In the genomic region with DNA sequence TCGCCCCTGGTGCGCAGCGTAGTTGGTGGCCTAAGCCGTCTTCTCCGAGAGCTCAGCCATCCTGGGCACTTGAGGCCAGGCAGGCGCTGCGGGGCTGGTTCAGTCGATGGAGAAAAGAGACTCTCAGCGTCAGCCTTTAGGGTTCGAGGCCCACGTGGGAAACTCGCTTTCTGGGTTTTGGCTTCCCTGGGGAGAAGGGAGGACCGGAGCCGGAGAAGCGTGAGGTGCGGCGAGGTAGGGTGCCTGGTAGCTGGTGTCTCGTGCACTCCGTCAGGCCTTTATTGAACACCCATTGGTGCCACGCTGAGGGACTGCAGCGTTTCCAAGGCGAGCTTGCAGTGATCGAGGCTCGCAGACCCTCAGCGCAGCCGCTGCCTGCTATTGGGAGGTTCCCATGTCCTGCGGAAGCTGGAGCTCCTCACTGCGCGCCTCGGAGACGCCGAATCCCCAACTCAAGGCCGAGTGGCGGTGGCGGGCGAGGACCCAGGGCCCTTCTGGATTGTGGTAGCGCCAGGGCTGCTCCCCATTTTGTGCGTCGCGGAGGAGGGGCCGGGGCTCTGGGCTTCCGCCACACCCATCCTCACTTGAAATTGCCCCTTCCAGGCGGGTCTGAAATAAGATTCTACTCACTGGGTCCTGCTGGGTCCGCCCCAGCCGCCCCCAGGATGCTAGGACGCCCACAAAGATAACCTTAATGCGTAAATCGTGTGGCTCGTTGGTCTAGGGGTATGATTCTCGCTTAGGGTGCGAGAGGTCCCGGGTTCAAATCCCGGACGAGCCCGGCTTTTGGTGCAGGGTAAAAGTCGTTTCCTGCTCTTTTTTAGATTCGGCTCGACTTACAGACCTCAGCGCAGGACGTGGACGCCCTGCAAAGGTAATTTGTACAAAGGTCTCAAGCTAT, we compare ENCODE assay signal across 1 cellular context.
TF ChIP-seq lines count a peak whose summit lies in the region.

No MANE protein-coding gene starts in this region.

TF ChIP-seq in K562, 482 proteins besides CTCF, POLR2A, EP300 and RAD21 (continued from another document):
- no peak for TF ChIP-seq SRSF7 (optimal IDR thresholded peaks at IDR 0.05; ENCODE audit: low read depth, low read length)
- no peak for TF ChIP-seq SIN3B (IDR thresholded peaks at IDR 0.05; ENCODE audit: low read depth)
- TF ChIP-seq JUNB (CRISPR knock-in tag; conservative IDR thresholded peaks at IDR 0.05), result no peak
- no peak for TF ChIP-seq TRIM25 (IDR thresholded peaks at IDR 0.05; ENCODE audit: borderline replicate concordance)
- TF ChIP-seq SNIP1 (IDR thresholded peaks at IDR 0.05; ENCODE audit: low read depth), result peak; percentile 74; the same call in 1 of the 2 replicates
- no peak for TF ChIP-seq SREBF1 (IDR thresholded peaks at IDR 0.05; ENCODE audit: borderline replicate concordance, low read depth, low read length)
- 0 out of 2 replicates have a peak, but pooled peaks have one; percentile 34 for TF ChIP-seq GTF2F1 (IDR thresholded peaks at IDR 0.05; ENCODE audit: low read depth, low read length)
